ENCODE assay signal across 23 cellular contexts in the genomic region with DNA sequence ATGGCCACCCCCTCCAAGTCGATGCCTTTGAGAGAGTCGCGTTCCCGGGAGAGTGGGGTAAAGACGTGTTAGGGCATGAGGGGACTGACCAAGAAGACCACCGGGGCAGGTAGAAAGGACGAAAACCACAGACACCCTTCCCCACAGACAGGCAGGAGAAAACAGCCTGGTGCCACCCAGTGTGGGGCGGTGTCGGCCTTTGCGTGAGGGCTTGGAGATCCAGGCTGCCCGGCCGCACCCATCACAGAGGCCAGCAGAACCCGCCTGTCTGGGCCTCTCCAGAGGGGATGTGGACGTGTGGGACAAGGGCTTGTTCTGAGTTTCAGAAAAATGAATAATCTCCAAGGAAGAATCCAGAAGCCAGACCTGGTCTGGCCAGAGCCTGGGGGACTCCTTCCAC.
"Had no signal": no experiment of that assay in that cellular context is flagged by ENCODE, and none has a peak within 500 bp of the region (broad histone marks: within the 10 kb centered on the region; RNA-seq: fewer than 3 reads in every experiment).

No MANE protein-coding gene starts in this region.

- H3K27ac Mint-ChIP-seq: activated CD4-positive, alpha-beta memory T cell treated with anti-CD3 and anti-CD28 coated beads, Interleukin-2, amount 10 ng/mL, durations not matched to agents 7 days and 5 days; activated CD4-positive, alpha-beta T cell treated with anti-CD3 and anti-CD28 coated beads for 36 hours; activated naive CD8-positive, alpha-beta T cell treated with anti-CD3 and anti-CD28 coated beads, Interleukin-2, amount 10 ng/mL, durations not matched to agents 7 days and 5 days; activated T-helper 2 cell treated with anti-CD3 and anti-CD28 coated beads, Interferon-gamma antibody, Interleukin-2, Interleukin-4, amounts not matched to agents 10 μg/mL and 5 μg/mL and 100 μg/mL, durations not matched to agents 14 hours and 24 hours and 36 hours; T-helper 1 cell treated with Interleukin-12 subunit alpha and Interleukin-12 subunit beta and Interleukin-4 antibody, amounts not matched to agents 30 μg/mL and 1 μg/mL, for 36 hours had no signal

- H3K27me3 Mint-ChIP-seq: activated CD4-positive, alpha-beta T cell treated with anti-CD3 and anti-CD28 coated beads for 36 hours had no signal

- H3K4me1 Mint-ChIP-seq: activated CD4-positive, alpha-beta memory T cell treated with anti-CD3 and anti-CD28 coated beads, Interleukin-2, amount 10 ng/mL, durations not matched to agents 7 days and 5 days; activated CD4-positive, alpha-beta T cell treated with anti-CD3 and anti-CD28 coated beads for 36 hours; activated naive CD8-positive, alpha-beta T cell treated with anti-CD3 and anti-CD28 coated beads, Interleukin-2, amount 10 ng/mL, durations not matched to agents 7 days and 5 days had no signal

- H3K27me3 ChIP-seq: adrenal gland, SJSA1 had no signal

- H3K36me3 ChIP-seq: adrenal gland, SJSA1 had no signal

- H3K9me3 ChIP-seq: adrenal gland, SJSA1 had no signal

- H3K9me3 Mint-ChIP-seq: activated CD4-positive, alpha-beta memory T cell treated with anti-CD3 and anti-CD28 coated beads, Interleukin-2, amount 10 ng/mL, durations not matched to agents 7 days and 5 days; activated naive CD8-positive, alpha-beta T cell treated with anti-CD3 and anti-CD28 coated beads, Interleukin-2, amount 10 ng/mL, durations not matched to agents 7 days and 5 days; activated T-helper 2 cell treated with anti-CD3 and anti-CD28 coated beads, Interferon-gamma antibody, Interleukin-2, Interleukin-4, amounts not matched to agents 10 μg/mL and 5 μg/mL and 100 μg/mL, durations not matched to agents 14 hours and 24 hours and 36 hours; T-helper 1 cell treated with Interleukin-12 subunit alpha and Interleukin-12 subunit beta and Interleukin-4 antibody, amounts not matched to agents 30 μg/mL and 1 μg/mL, for 36 hours had no signal

- ATAC-seq: activated CD4-positive, alpha-beta T cell treated with anti-CD3 and anti-CD28 coated beads for 36 hours; K562; PC-3; SK-N-SH treated with all-trans-retinoic acid at 6 μM for 48 hours had no signal

- H3K4me3 ChIP-seq: adrenal gland, K562, SJSA1 had no signal

- DNase-seq: activated CD4-positive, alpha-beta memory T cell treated with anti-CD3 and anti-CD28 coated beads, Interleukin-2, amount 10 ng/mL, durations not matched to agents 7 days and 5 days; activated CD4-positive, alpha-beta T cell treated with anti-CD3 and anti-CD28 coated beads for 36 hours; activated CD4-positive, alpha-beta T cell treated with anti-CD3 and anti-CD28 coated beads, Interleukin-2, amount 50 U/mL, for 1 hour; activated gamma-delta T cell treated with Interleukin-2 at 50 U/mL for 16 hours; activated naive CD4-positive, alpha-beta T cell treated with anti-CD3 and anti-CD28 coated beads, Interleukin-2, amount 50 U/mL, for 16 hours; activated naive CD8-positive, alpha-beta T cell treated with anti-CD3 and anti-CD28 coated beads, Interleukin-2, amount 10 ng/mL, durations not matched to agents 7 days and 5 days; activated T-cell treated with anti-CD3 and anti-CD28 coated beads for 4 hours; activated T-cell treated with anti-CD3 and anti-CD28 coated beads, Interleukin-2, amount 50 U/mL, for 48 hours; adrenal gland; aorta; Kasumi-1; NCI-H1105 treated with DMSO at 0.1 percent for 48 hours; NCI-H1436 treated with DMSO at 0.1 percent for 48 hours; NCI-H187; PC-3; SHP77; SW 1271; T-helper 9 cell had no signal

- H3K27ac ChIP-seq: SJSA1 had no signal

- H3K36me3 Mint-ChIP-seq: activated naive CD8-positive, alpha-beta T cell treated with anti-CD3 and anti-CD28 coated beads, Interleukin-2, amount 10 ng/mL, durations not matched to agents 7 days and 5 days had no signal

- H3K4me3 Mint-ChIP-seq: activated CD4-positive, alpha-beta memory T cell treated with anti-CD3 and anti-CD28 coated beads, Interleukin-2, amount 10 ng/mL, durations not matched to agents 7 days and 5 days; activated CD4-positive, alpha-beta T cell treated with anti-CD3 and anti-CD28 coated beads for 36 hours; activated naive CD8-positive, alpha-beta T cell treated with anti-CD3 and anti-CD28 coated beads, Interleukin-2, amount 10 ng/mL, durations not matched to agents 7 days and 5 days; T-helper 1 cell treated with Interleukin-12 subunit alpha and Interleukin-12 subunit beta and Interleukin-4 antibody, amounts not matched to agents 30 μg/mL and 1 μg/mL, for 36 hours had no signal
